In the genomic region with DNA sequence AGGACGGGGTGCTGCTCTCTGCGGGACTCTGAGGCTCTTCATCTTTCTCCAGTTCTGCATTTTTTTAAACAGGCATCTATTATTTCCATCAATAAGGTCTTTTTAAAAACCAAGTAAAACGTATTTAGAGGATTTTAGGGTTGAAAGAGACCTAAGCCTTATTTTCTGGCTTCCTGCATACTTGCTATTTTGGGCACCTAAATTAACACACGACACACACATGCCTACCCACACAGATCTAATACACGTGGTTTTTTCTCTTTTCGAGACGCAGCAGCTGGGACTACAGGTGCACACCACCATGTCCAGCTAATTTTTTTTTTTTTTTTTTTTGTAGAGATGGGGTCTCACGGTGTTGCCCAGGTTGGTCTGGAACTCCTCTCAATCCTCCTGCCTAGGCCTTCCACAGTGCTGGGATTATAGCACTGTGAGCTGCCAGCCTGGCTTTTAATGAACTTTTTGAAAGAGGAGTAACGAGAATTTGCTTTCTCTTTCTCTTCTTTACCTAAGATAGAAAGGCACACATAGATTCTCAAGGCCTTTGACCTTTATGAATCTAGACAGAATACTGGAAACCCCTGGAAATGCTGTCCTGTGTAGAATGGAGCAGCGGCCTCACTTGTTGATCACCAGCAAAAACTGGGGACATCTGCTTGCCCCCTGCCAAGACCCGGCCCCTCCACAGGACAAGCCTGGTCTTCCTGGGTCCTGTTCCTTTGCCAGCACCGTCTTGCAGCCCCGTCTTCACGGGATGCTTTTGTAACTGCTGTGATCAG, we compare ENCODE assay signal across 16 cellular contexts. TPM values are rescaled to one million over a fixed set of nuclear protein-coding genes. Genes with fewer than 3 reads are reported as not detected.
A peak's percentile ranks its signal among the peaks of the same experiment; 100 is the strongest.
DNase-seq lines count a peak whose midpoint lies in the region; ATAC-seq and TF ChIP-seq lines count a peak whose summit lies in the region.
"Had no signal": no experiment of that assay in that cellular context is flagged by ENCODE, and none has a peak within 500 bp of the region (broad histone marks: within the 10 kb centered on the region; RNA-seq: fewer than 3 reads in every experiment).

No MANE protein-coding gene starts in this region.

- H2AFZ ChIP-seq in H9 (ENCODE audit: low read length) (no peak overlapping the region), osteoblast (ENCODE audit: low read length) (no peak overlapping the region)
- H2AFZ ChIP-seq: hepatocyte had no signal

- WGBS in H9 (ENCODE audit: extremely low coverage, insufficient read length, low lambda C conversion rate) = no CpG with 5 or more reads among the region's 14 CpGs

- H2AK5ac ChIP-seq in H9 (ENCODE audit: insufficient read length, low read length) = no peak overlapping the region

- POLR2A ChIA-PET in activated naive CD8-positive, alpha-beta T cell treated with anti-CD3 and anti-CD28 coated beads, Interleukin-2, amount 10 ng/mL, durations not matched to agents 7 days and 5 days (lab: Charles Lee) = interaction anchor here (1.0 to 4.0 kb wide), 6 partner anchors 9 to 98 kb away, joined by 3 to 28 read pairs (median 6); a partner anchor contains a TSS

- no peaks in the 10 kb centered on the region for H3K27me3 ChIP-seq in H9 (ENCODE audit: insufficient read depth, low read length)
- no peaks in the 10 kb centered on the region for H3K27me3 ChIP-seq in osteoblast (ENCODE audit: insufficient read depth, low read length)
- H3K27me3 ChIP-seq: hepatocyte, tibial nerve had no signal

- no peaks in the 10 kb centered on the region for H3K9me3 ChIP-seq in H9 (ENCODE audit: control insufficient read depth, low read depth, low read length)
- no peaks in the 10 kb centered on the region for H3K9me3 ChIP-seq in osteoblast (ENCODE audit: low read depth, low read length)
- H3K9me3 ChIP-seq: psoas muscle, tibial nerve had no signal

- no peak overlapping the region for H2BK20ac ChIP-seq in H9 (ENCODE audit: low read depth, low read length, poor library complexity, severe bottlenecking)

- peak overlapping the region; percentile 35 for H3K4me3 Mint-ChIP-seq in activated T-cell treated with anti-CD3 and anti-CD28 coated beads, Interleukin-2, amount 50 U/mL, for 4 hours
- H3K4me3 Mint-ChIP-seq in H9 = no peak overlapping the region
- peak overlapping the region; percentile 49 for H3K4me3 Mint-ChIP-seq in activated naive CD8-positive, alpha-beta T cell treated with anti-CD3 and anti-CD28 coated beads, Interleukin-2, amount 10 ng/mL, durations not matched to agents 7 days and 5 days

- H2BK120ac ChIP-seq in H9 (ENCODE audit: low read depth, low read length, poor library complexity, severe bottlenecking) = no peak overlapping the region

- no peaks in the 10 kb centered on the region for H3K23me2 ChIP-seq in H9 (ENCODE audit: insufficient read length, low read depth, low read length, poor library complexity, severe bottlenecking)

- H3K27ac ChIP-seq in H9 (ENCODE audit: insufficient read length, low read depth, low read length) = no peak overlapping the region
- H3K27ac ChIP-seq in osteoblast (ENCODE audit: low read depth, low read length) = no peak overlapping the region
- H3K27ac ChIP-seq: hepatocyte, psoas muscle had no signal

- no peak overlapping the region for H3K4ac ChIP-seq in H9 (ENCODE audit: low read depth, low read length)

- H2BK15ac ChIP-seq in H9 (ENCODE audit: low read depth, low read length) = no peak overlapping the region

- H3K4me1 ChIP-seq in H9 (ENCODE audit: insufficient read depth, low read length) (no peaks in the 10 kb centered on the region), osteoblast (ENCODE audit: insufficient read depth, low read length) (no peaks in the 10 kb centered on the region)

- H3K56ac ChIP-seq in H9 (ENCODE audit: insufficient read length, low read depth, low read length) = no peak overlapping the region

- no peak for DNase-seq in activated T-cell treated with anti-CD3 and anti-CD28 coated beads, Interleukin-2, amount 50 U/mL, for 4 hours
- DNase-seq in activated T-cell treated with anti-CD3 and anti-CD28 coated beads for 4 hours = no peak
- no peak for DNase-seq in H9
- DNase-seq in activated naive CD8-positive, alpha-beta T cell treated with anti-CD3 and anti-CD28 coated beads, Interleukin-2, amount 10 ng/mL, durations not matched to agents 7 days and 5 days = no peak
- DNase-seq in osteoblast (ENCODE audit: insufficient read length, low spot score, missing footprints) = peak; percentile 68
- no peak for DNase-seq in GM19240 (ENCODE audit: insufficient read length, low spot score)
- DNase-seq: activated CD4-positive, alpha-beta T cell treated with anti-CD3 and anti-CD28 coated beads for 48 hours; activated effector memory CD4-positive, alpha-beta T cell treated with Interleukin-2 at 50 U/mL for 16 hours; GOT3; psoas muscle had no signal

- no peak overlapping the region for H3K4me3 ChIP-seq in osteoblast (ENCODE audit: insufficient read depth, low read length)
- H3K4me3 ChIP-seq: hepatocyte, psoas muscle, tibial nerve had no signal

- H3K9ac ChIP-seq in H9 (ENCODE audit: extremely low read depth, insufficient read length, low read length) = no peak overlapping the region

- peak in 1 of 2 donors; percentile 29 for ATAC-seq in activated T-cell treated with anti-CD3 and anti-CD28 coated beads, Interleukin-2, amount 50 U/mL, for 4 hours
- ATAC-seq in activated naive CD8-positive, alpha-beta T cell treated with anti-CD3 and anti-CD28 coated beads, Interleukin-2, amount 10 ng/mL, durations not matched to agents 7 days and 5 days (ENCODE audit: low read depth) = peak; percentile 44
- ATAC-seq in HG02642 (IDR thresholded peaks at IDR 0.05; ENCODE audit: poor library complexity, unreplicated experiment) (no peak), GM19324 (IDR thresholded peaks at IDR 0.05; ENCODE audit: low FRiP score, unreplicated experiment) (no peak)

- H3K4me1 Mint-ChIP-seq in activated T-cell treated with anti-CD3 and anti-CD28 coated beads, Interleukin-2, amount 50 U/mL, for 4 hours (ENCODE audit: low read depth) = peaks cover 12% of the 10 kb centered on the region
- peaks cover 10 to 21% of the 10 kb centered on the region in 2 experiments for H3K4me1 Mint-ChIP-seq in H9
- H3K4me1 Mint-ChIP-seq in activated naive CD8-positive, alpha-beta T cell treated with anti-CD3 and anti-CD28 coated beads, Interleukin-2, amount 10 ng/mL, durations not matched to agents 7 days and 5 days = peaks cover 22% of the 10 kb centered on the region

- H3K18ac ChIP-seq in H9 (ENCODE audit: insufficient read length, low read depth, low read length) = no peak overlapping the region

- H3K79me1 ChIP-seq in H9 (ENCODE audit: insufficient read depth, low read depth, low read length, poor library complexity, severe bottlenecking) = no peaks in the 10 kb centered on the region

- no peaks in the 10 kb centered on the region for H4K20me1 ChIP-seq in H9 (ENCODE audit: control insufficient read depth, insufficient read depth, insufficient read length)
- H4K20me1 ChIP-seq in osteoblast (ENCODE audit: insufficient read depth, low read length) = no peaks in the 10 kb centered on the region

- H3T11ph ChIP-seq in H9 (ENCODE audit: low read length) = no peak overlapping the region

- no peak overlapping the region for H3K23ac ChIP-seq in H9 (ENCODE audit: insufficient read length, low read depth, low read length)

- peaks cover 13% of the 10 kb centered on the region for H3K36me3 ChIP-seq in osteoblast (ENCODE audit: insufficient read depth, low read length)

- TF ChIP-seq CTCF in H9 (conservative IDR thresholded peaks at IDR 0.05) = no peak
- TF ChIP-seq CTCF in osteoblast (IDR thresholded peaks at IDR 0.05; ENCODE audit: extremely low read depth, low read depth, low read length) = no peak

- H4K91ac ChIP-seq in H9 (ENCODE audit: insufficient read length, low read depth, low read length) = no peak overlapping the region

- no peak overlapping the region for H4K5ac ChIP-seq in H9 (ENCODE audit: insufficient read length, low read depth, low read length)

- H2BK5ac ChIP-seq in H9 (ENCODE audit: insufficient read length, low read length) = no peak overlapping the region

- no peak overlapping the region for H4K8ac ChIP-seq in H9 (replicated peaks; ENCODE audit: insufficient read length, low read depth, low read length)

- no peak overlapping the region for H3K14ac ChIP-seq in H9 (ENCODE audit: insufficient read depth, low read length)

- peaks cover 3% of the 10 kb centered on the region for H3K36me3 Mint-ChIP-seq in activated T-cell treated with anti-CD3 and anti-CD28 coated beads, Interleukin-2, amount 50 U/mL, for 4 hours (ENCODE audit: insufficient read depth)
- peaks cover 3 to 18% (median 17%) of the 10 kb centered on the region in 3 experiments; a peak in 6 of 7 replicates for H3K36me3 Mint-ChIP-seq in H9 (ENCODE audit: insufficient read depth in 1 of 3, low read depth in 3 of 3)
- peaks cover 2% of the 10 kb centered on the region for H3K36me3 Mint-ChIP-seq in activated naive CD8-positive, alpha-beta T cell treated with anti-CD3 and anti-CD28 coated beads, Interleukin-2, amount 10 ng/mL, durations not matched to agents 7 days and 5 days

- peak overlapping the region in 2 of 3 experiments; percentile 84 to 88; a peak in 3 of 7 replicates for H3K27ac Mint-ChIP-seq in H9
- H3K27ac Mint-ChIP-seq in activated naive CD8-positive, alpha-beta T cell treated with anti-CD3 and anti-CD28 coated beads, Interleukin-2, amount 10 ng/mL, durations not matched to agents 7 days and 5 days = peak overlapping the region; percentile 77

- H3K27me3 Mint-ChIP-seq in activated T-cell treated with anti-CD3 and anti-CD28 coated beads, Interleukin-2, amount 50 U/mL, for 4 hours (ENCODE audit: low read depth) = no peaks in the 10 kb centered on the region
- H3K27me3 Mint-ChIP-seq in H9 (ENCODE audit: low read depth) = no peaks in the 10 kb centered on the region; the same call in 1 of the 2 replicates
- H3K27me3 Mint-ChIP-seq in activated naive CD8-positive, alpha-beta T cell treated with anti-CD3 and anti-CD28 coated beads, Interleukin-2, amount 10 ng/mL, durations not matched to agents 7 days and 5 days = no peaks in the 10 kb centered on the region

- no peaks in the 10 kb centered on the region for H3K9me3 Mint-ChIP-seq in activated T-cell treated with anti-CD3 and anti-CD28 coated beads, Interleukin-2, amount 50 U/mL, for 4 hours
- H3K9me3 Mint-ChIP-seq in H9 = no peaks in the 10 kb centered on the region
- no peaks in the 10 kb centered on the region for H3K9me3 Mint-ChIP-seq in activated naive CD8-positive, alpha-beta T cell treated with anti-CD3 and anti-CD28 coated beads, Interleukin-2, amount 10 ng/mL, durations not matched to agents 7 days and 5 days

- H3K79me2 ChIP-seq in H9 (ENCODE audit: insufficient read depth, low read length) (no peaks in the 10 kb centered on the region), osteoblast (ENCODE audit: insufficient read depth, low read length) (no peaks in the 10 kb centered on the region)
- H3K79me2 ChIP-seq: hepatocyte had no signal

- H3K4me2 ChIP-seq in H9 (ENCODE audit: insufficient read depth, insufficient read length, low read length) = no peak overlapping the region
- H3K4me2 ChIP-seq in osteoblast (ENCODE audit: insufficient read depth, low read length) = no peak overlapping the region
- H3K4me2 ChIP-seq: hepatocyte had no signal

- H2BK12ac ChIP-seq in H9 (ENCODE audit: insufficient read length, low read depth, low read length) = no peak overlapping the region

RNA-seq across cellular contexts. Expression of a gene that starts 13.8 kb away (rescaled TPM):
- total RNA-seq in activated T-cell treated with anti-CD3 and anti-CD28 coated beads, Interleukin-2, amount 50 U/mL, for 4 hours = under 1 TPM; 0.16 to 0.47 (median 0.25) TPM
- total RNA-seq in H9 (2021) (0.33 and 0.39 TPM in 2 replicates), osteoblast (1.1 and 2.7 TPM in 2 replicates)
- under 1 TPM in 1 of 2 experiments, not detected in 1; 0.23 TPM for total RNA-seq in activated naive CD8-positive, alpha-beta T cell treated with anti-CD3 and anti-CD28 coated beads, Interleukin-2, amount 10 ng/mL, durations not matched to agents 7 days and 5 days
- total RNA-seq: mononuclear cell had no signal

RNA-seq across cellular contexts. Expression of a gene that starts 14.0 kb away (rescaled TPM):
- 10 to 100 TPM; 19.4 to 24.1 (median 21.8) TPM for total RNA-seq in activated T-cell treated with anti-CD3 and anti-CD28 coated beads, Interleukin-2, amount 50 U/mL, for 4 hours
- total RNA-seq in H9 (2021) (27.3 and 32.0 TPM in 2 replicates), osteoblast (31.2 and 39.4 TPM in 2 replicates)
- total RNA-seq in activated naive CD8-positive, alpha-beta T cell treated with anti-CD3 and anti-CD28 coated beads, Interleukin-2, amount 10 ng/mL, durations not matched to agents 7 days and 5 days = 10 to 100 TPM; 20.4 to 20.5 TPM

RNA-seq across cellular contexts. Expression of a gene that starts 18.9 kb away (rescaled TPM):
- 10 to 100 TPM; 10.3 to 12.4 (median 12.2) TPM for total RNA-seq in activated T-cell treated with anti-CD3 and anti-CD28 coated beads, Interleukin-2, amount 50 U/mL, for 4 hours
- total RNA-seq in H9 (2021) = 15.9 and 18.3 TPM in 2 replicates
- total RNA-seq in activated naive CD8-positive, alpha-beta T cell treated with anti-CD3 and anti-CD28 coated beads, Interleukin-2, amount 10 ng/mL, durations not matched to agents 7 days and 5 days = 10 to 100 TPM; 22.5 to 23.8 TPM
- 14.5 and 16.2 TPM in 2 replicates for total RNA-seq in osteoblast

RNA-seq across cellular contexts. Expression of a gene that starts 40.1 kb away (rescaled TPM):
- not detected for total RNA-seq in activated T-cell treated with anti-CD3 and anti-CD28 coated beads, Interleukin-2, amount 50 U/mL, for 4 hours
- total RNA-seq in H9 (2021) (0.48 TPM in 1 of 2 replicates, not detected in the other), osteoblast (not detected in 2 replicates)
- total RNA-seq in activated naive CD8-positive, alpha-beta T cell treated with anti-CD3 and anti-CD28 coated beads, Interleukin-2, amount 10 ng/mL, durations not matched to agents 7 days and 5 days = not detected
- total RNA-seq: fibroblast of lung, hepatocyte, mononuclear cell, psoas muscle, tibial nerve had no signal

RNA-seq across cellular contexts. Expression of a gene that starts 47.1 kb away (rescaled TPM):
- total RNA-seq in activated T-cell treated with anti-CD3 and anti-CD28 coated beads, Interleukin-2, amount 50 U/mL, for 4 hours = not detected
- total RNA-seq in H9 (2021) = not detected in 2 replicates
- not detected for total RNA-seq in activated naive CD8-positive, alpha-beta T cell treated with anti-CD3 and anti-CD28 coated beads, Interleukin-2, amount 10 ng/mL, durations not matched to agents 7 days and 5 days
- not detected in 2 replicates for total RNA-seq in osteoblast
- total RNA-seq: fibroblast of lung, hepatocyte, mononuclear cell, psoas muscle, tibial nerve had no signal

Comparison
In these comparisons a context has a peak if more than half of its experiments do, and no peak if none do; other contexts are left out.
1. H3K4me3 Mint-ChIP-seq: peak in activated T-cell treated with anti-CD3 and anti-CD28 coated beads, Interleukin-2, amount 50 U/mL, for 4 hours (single experiment) and activated naive CD8-positive, alpha-beta T cell treated with anti-CD3 and anti-CD28 coated beads, Interleukin-2, amount 10 ng/mL, durations not matched to agents 7 days and 5 days (single experiment); none in H9 (0 of 2).